9 cellular contexts compared by ENCODE assay signal in the genomic region with DNA sequence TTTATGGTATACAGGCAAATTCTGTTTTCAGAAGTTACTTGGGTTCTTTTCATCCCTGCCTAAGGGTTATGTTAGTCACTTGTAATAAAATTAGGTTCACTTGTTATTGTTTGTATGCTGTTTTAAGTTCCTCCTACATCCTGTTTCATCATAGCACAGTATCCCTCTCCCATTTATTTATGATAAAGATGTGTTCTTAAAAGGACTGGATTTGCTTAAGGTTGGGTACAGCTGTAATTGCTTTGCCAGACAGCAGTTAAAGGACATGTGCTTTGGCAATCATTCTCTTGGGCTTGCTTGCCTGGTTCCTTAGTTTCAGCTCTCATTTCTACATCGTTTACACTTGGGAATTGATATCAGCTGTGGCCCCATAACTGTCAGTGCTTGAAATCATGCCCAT. TPM values are rescaled to one million over a fixed set of nuclear protein-coding genes. Genes with fewer than 3 reads are reported as not detected.
A peak's percentile ranks its signal among the peaks of the same experiment; 100 is the strongest.
DNase-seq lines count a peak whose midpoint lies in the region; ATAC-seq and TF ChIP-seq lines count a peak whose summit lies in the region.
"Had no signal": no experiment of that assay in that cellular context is flagged by ENCODE, and none has a peak within 500 bp of the region (broad histone marks: within the 10 kb centered on the region; RNA-seq: fewer than 3 reads in every experiment).

No MANE protein-coding gene starts in this region.

- no peaks in the 10 kb centered on the region for H3K79me2 ChIP-seq in trophoblast cell (ENCODE audit: control insufficient read depth, insufficient read depth, low read length, poor library complexity)

- no peak for TF ChIP-seq CTCF in GM13976 (IDR thresholded peaks at IDR 0.05; ENCODE audit: borderline replicate concordance, control extremely low read depth, extremely low read depth, insufficient read depth, missing control alignments)

- no peak overlapping the region for H3K18ac ChIP-seq in trophoblast cell (ENCODE audit: low read length)

- peaks cover 2% of the 10 kb centered on the region for H3K36me3 Mint-ChIP-seq in central memory CD8-positive, alpha-beta T cell (ENCODE audit: insufficient read depth)
- H3K36me3 Mint-ChIP-seq: CD8-positive, alpha-beta T cell had no signal

- no peaks in the 10 kb centered on the region for H3K27me3 ChIP-seq in trophoblast cell (ENCODE audit: insufficient read depth, low read length)

- H3K27me3 Mint-ChIP-seq in central memory CD8-positive, alpha-beta T cell: no peaks in the 10 kb centered on the region

- in situ Hi-C loops in GM13976 (cut with MboI; ENCODE audit: low sequenced_read_pairs, unreplicated experiment): no loop called here

- no CpG with 5 or more reads among the region's 1 CpG for WGBS in trophoblast cell (ENCODE audit: extremely low coverage, insufficient coverage, insufficient read length)

- no peaks in the 10 kb centered on the region for H3K79me1 ChIP-seq in trophoblast cell (ENCODE audit: low read length)

- no peak overlapping the region for H3K4me3 Mint-ChIP-seq in central memory CD8-positive, alpha-beta T cell
- H3K4me3 Mint-ChIP-seq: CD8-positive, alpha-beta T cell had no signal

- H3K4me1 Mint-ChIP-seq in central memory CD8-positive, alpha-beta T cell: peaks cover 59% of the 10 kb centered on the region

- H3K4ac ChIP-seq in trophoblast cell (ENCODE audit: low read depth, low read length): peak overlapping the region; percentile 33

- no peaks in the 10 kb centered on the region for H3K36me3 ChIP-seq in trophoblast cell (ENCODE audit: control insufficient read depth in 1 of 2, insufficient read depth in 2 of 2, low read length in 2 of 2)

- H3K23ac ChIP-seq in trophoblast cell (ENCODE audit: low read length): no peak overlapping the region

- H4K91ac ChIP-seq in trophoblast cell (ENCODE audit: low read depth, low read length): no peak overlapping the region

- no peak overlapping the region for H2BK12ac ChIP-seq in trophoblast cell (ENCODE audit: low read length)

- no peak overlapping the region for H3K27ac ChIP-seq in trophoblast cell (ENCODE audit: low read depth, low read length)

- H2AFZ ChIP-seq in trophoblast cell (ENCODE audit: insufficient read depth, low read length, poor library complexity): no peak overlapping the region

- H3K9me3 ChIP-seq in trophoblast cell (ENCODE audit: insufficient read depth, low read depth, low read length): no peaks in the 10 kb centered on the region

- ATAC-seq in central memory CD8-positive, alpha-beta T cell (replicated peaks; ENCODE audit: extremely low read depth, poor library complexity, severe bottlenecking): no peak
- ATAC-seq in HG03025 (IDR thresholded peaks at IDR 0.05; ENCODE audit: low FRiP score, unreplicated experiment): no peak
- ATAC-seq: CD8-positive, alpha-beta T cell had no signal

- H3K27ac Mint-ChIP-seq in central memory CD8-positive, alpha-beta T cell (ENCODE audit: low read depth): peak overlapping the region; percentile 49
- H3K27ac Mint-ChIP-seq: CD8-positive, alpha-beta T cell had no signal

- H2AK5ac ChIP-seq in trophoblast cell (ENCODE audit: low read length): no peak overlapping the region

- H3K4me2 ChIP-seq in trophoblast cell (ENCODE audit: low read length): no peak overlapping the region

- H3K9ac ChIP-seq in trophoblast cell (ENCODE audit: low read length): no peak overlapping the region

- no peak overlapping the region for H3K14ac ChIP-seq in trophoblast cell (ENCODE audit: low read length)

- H3K4me3 ChIP-seq in trophoblast cell (ENCODE audit: low read depth, low read length): no peak overlapping the region

- no peaks in the 10 kb centered on the region for H3K9me3 Mint-ChIP-seq in central memory CD8-positive, alpha-beta T cell
- H3K9me3 Mint-ChIP-seq: CD8-positive, alpha-beta T cell had no signal

- no peak overlapping the region for H2BK120ac ChIP-seq in trophoblast cell (ENCODE audit: insufficient read depth, low read length, poor library complexity)

- DNase-seq in NCI-H2171 treated with DMSO at 0.1 percent for 48 hours (lab: John Stamatoyannopoulos, UW): peak; percentile 55
- no peak for DNase-seq in NCI-H2171 (lab: John Stamatoyannopoulos, UW)
- peak; percentile 43 for DNase-seq in LHCN-M2 (ENCODE audit: low read depth)
- no peak for DNase-seq in central memory CD8-positive, alpha-beta T cell (ENCODE audit: low spot score in 2 of 2)
- DNase-seq in trophoblast cell: no peak
- DNase-seq in GM13976 (ENCODE audit: low spot score): no peak
- DNase-seq in activated effector memory CD4-positive, alpha-beta T cell treated with anti-CD3 and anti-CD28 coated beads, Interleukin-2, amount 50 U/mL, for 16 hours: no peak
- DNase-seq: CD8-positive, alpha-beta T cell had no signal

- no peak overlapping the region for H4K12ac ChIP-seq in trophoblast cell (ENCODE audit: low read depth, low read length)

- H2BK5ac ChIP-seq in trophoblast cell (ENCODE audit: low read depth, low read length, poor library complexity): no peak overlapping the region

- H3K4me1 ChIP-seq in trophoblast cell (ENCODE audit: control insufficient read depth in 1 of 2, insufficient read depth in 2 of 2, low read length in 2 of 2): peaks cover 3 to 5% of the 10 kb centered on the region in 2 experiments

- H4K8ac ChIP-seq in trophoblast cell (ENCODE audit: low read depth, low read length): no peak overlapping the region

RNA-seq across cellular contexts. Expression of gene ATP2C1, which starts 11.7 kb away (rescaled TPM):
- total RNA-seq in LHCN-M2 (2014; rRNA removed): 59.2 and 59.8 TPM in 2 replicates
- 32.1 TPM for polyA plus RNA-seq in LHCN-M2 (2012)
- 63.5 and 66.0 TPM in 2 replicates for polyA plus RNA-seq in trophoblast cell (2013)

Comparison
In these comparisons a context has a peak if more than half of its experiments do, and no peak if none do; other contexts are left out.
1. DNase-seq: peak in NCI-H2171 treated with DMSO at 0.1 percent for 48 hours (single experiment) and LHCN-M2 (single experiment); none in NCI-H2171 (single experiment), central memory CD8-positive, alpha-beta T cell (0 of 2), trophoblast cell (0 of 2), GM13976 (single experiment) and activated effector memory CD4-positive, alpha-beta T cell treated with anti-CD3 and anti-CD28 coated beads, Interleukin-2, amount 50 U/mL, for 16 hours (single experiment).